29 cellular contexts compared by ENCODE assay signal in genomic region chr18:32717151-32717550, GRCh38. TPM values are rescaled to one million over a fixed set of nuclear protein-coding genes. Genes with fewer than 3 reads are reported as not detected.
"Had no signal": no experiment of that assay in that cellular context is flagged by ENCODE, and none has a peak within 500 bp of the region (broad histone marks: within the 10 kb centered on the region; RNA-seq: fewer than 3 reads in every experiment).

No MANE protein-coding gene starts in this region.

- H3K9ac ChIP-seq: SK-N-SH had no signal

- H3K9me3 ChIP-seq: ascending aorta, Peyer's patch, SJCRH30, SK-N-SH had no signal

- DNase-seq: activated CD4-positive, alpha-beta T cell treated with anti-CD3 and anti-CD28 coated beads for 48 hours; activated CD4-positive, alpha-beta T cell treated with anti-CD3 and anti-CD28 coated beads, Interleukin-2, amount 50 U/mL, for 4 hours; activated CD4-positive, CD25-positive, alpha-beta regulatory T cell treated with anti-CD3 and anti-CD28 coated beads, Interleukin-2, amount 50 U/mL, for 72 hours; activated CD8-positive, alpha-beta T cell treated with anti-CD3 and anti-CD28 coated beads, Interleukin-2, amount 10 ng/mL, durations not matched to agents 7 days and 5 days; activated effector memory CD4-positive, alpha-beta T cell treated with Interleukin-2 at 50 U/mL for 16 hours; activated naive CD4-positive, alpha-beta T cell; activated naive CD8-positive, alpha-beta T cell treated with anti-CD3 and anti-CD28 coated beads, Interleukin-2, amount 50 U/mL, for 24 hours; activated T-cell treated with anti-CD3 and anti-CD28 coated beads, Interleukin-2, amount 50 U/mL, for 24 hours; amniotic stem cell; brain microvascular endothelial cell; Kasumi-1; NCI-H146; NCI-H187 treated with DMSO at 0.1 percent for 48 hours; NCI-H2171; NCI-H2227 treated with DMSO at 0.1 percent for 48 hours; NCI-H446 treated with DMSO at 0.1 percent for 48 hours; NCI-H526 treated with DMSO at 0.1 percent for 48 hours; NCI-H82; OCI-M1; Peyer's patch; Right ventricle myocardium superior; SJCRH30; SK-N-SH had no signal

- H3K4me3 ChIP-seq: ascending aorta, cardiac muscle cell, Peyer's patch, SJCRH30 had no signal

- H3K4me1 ChIP-seq: ascending aorta, Peyer's patch, SJCRH30 had no signal

- H3K4me2 ChIP-seq: SK-N-SH had no signal

- H3K27me3 ChIP-seq: ascending aorta, brain microvascular endothelial cell, cardiac muscle cell, Peyer's patch, SJCRH30 had no signal

- ATAC-seq: activated CD8-positive, alpha-beta T cell treated with anti-CD3 and anti-CD28 coated beads, Interleukin-2, amount 10 ng/mL, durations not matched to agents 7 days and 5 days; activated naive CD4-positive, alpha-beta T cell treated with anti-CD3 and anti-CD28 coated beads, Interleukin-2, amount 50 U/mL, for 72 hours; activated naive CD8-positive, alpha-beta T cell treated with anti-CD3 and anti-CD28 coated beads, Interleukin-2, amount 50 U/mL, for 24 hours had no signal

- H3K27ac ChIP-seq: ascending aorta, brain microvascular endothelial cell, cardiac muscle cell, Peyer's patch, RWPE1, SJCRH30 had no signal

- H3K36me3 ChIP-seq: ascending aorta, brain microvascular endothelial cell, Peyer's patch, SJCRH30 had no signal

RNA-seq across cellular contexts. Expression of gene KLHL14, which starts 55.7 kb away (rescaled TPM):
- total RNA-seq: activated CD8-positive, alpha-beta T cell treated with anti-CD3 and anti-CD28 coated beads, Interleukin-2, amount 10 ng/mL, durations not matched to agents 7 days and 5 days; activated naive CD4-positive, alpha-beta T cell treated with anti-CD3 and anti-CD28 coated beads, Interleukin-2, amount 50 U/mL, for 72 hours; activated T-helper 1 cell treated with anti-CD3 and anti-CD28 coated beads, Interleukin-12 subunit alpha, Interleukin-12 subunit beta, Interleukin-2, Interleukin-4 antibody, amounts not matched to agents 30 ng/mL and 10 ng/mL and 1 ng/mL, durations not matched to agents 14 hours and 24 hours and 36 hours; ascending aorta; Right ventricle myocardium superior; SJCRH30; T-helper 1 cell treated with Interleukin-12 subunit alpha and Interleukin-12 subunit beta and Interleukin-4 antibody, amounts not matched to agents 30 ng/mL and 1 ng/mL, for 36 hours had no signal
- polyA plus RNA-seq: SK-N-SH had no signal
